In genomic region chr10:119650692-119651513, GRCh38 we compare ENCODE assay signal across 8 cellular contexts. TPM values are rescaled to one million over a fixed set of nuclear protein-coding genes. Genes with fewer than 3 reads are reported as not detected.
DNase-seq lines count a peak whose midpoint lies in the region; ATAC-seq and TF ChIP-seq lines count a peak whose summit lies in the region.

BAG3 (plus strand) TSS chr10:119651380; CDS start chr10:119651676, 296 bp downstream.

- H3K4me2 ChIP-seq in BLaER1 (peak within 1 kb of the TSS; percentile 90), OCI-LY7 (ENCODE audit: low read length) (peak within 1 kb of the TSS; percentile 93)

- peak; percentile 61 for TF ChIP-seq POLR2A in GM19193 (IDR thresholded peaks at IDR 0.05; ENCODE audit: extremely low read depth, insufficient read depth, insufficient read length)

- H3K4me3 ChIP-seq in BLaER1 (peak within 1 kb of the TSS; percentile 97), OCI-LY7 (ENCODE audit: low read depth, low read length, poor library complexity, severe bottlenecking) (peak within 1 kb of the TSS; percentile 86)

- ATAC-seq in HG03439 (IDR thresholded peaks at IDR 0.05; ENCODE audit: unreplicated experiment) = peak; percentile 81

- peak within 1 kb of the TSS; percentile 99 for H2AFZ ChIP-seq in OCI-LY7 (ENCODE audit: low read length)

- H3K79me2 ChIP-seq in OCI-LY7 (ENCODE audit: insufficient read depth, low read depth, low read length) = no peaks in the 10 kb centered on the region

- peaks cover 14% of the 10 kb centered on the region; the same call in 1 of the 2 replicates for H4K20me1 ChIP-seq in BLaER1
- no peaks in the 10 kb centered on the region for H4K20me1 ChIP-seq in OCI-LY7 (ENCODE audit: insufficient read depth, low read length)

- BruUV-seq in OCI-LY7 (replicated peaks; lab: Mats Ljungman, UMichigan) = TSS peak; percentile 96

- DNase-seq in OCI-LY7 (ENCODE audit: low spot score) = peak; percentile 80
- peak; percentile 71 for DNase-seq in activated T-cell treated with anti-CD3 and anti-CD28 coated beads for 24 hours (ENCODE audit: low read depth)
- peak; percentile 69 for DNase-seq in epidermal melanocyte (ENCODE audit: insufficient read length, low spot score)
- DNase-seq in middle frontal gyrus (ENCODE audit: extremely low spot score, low spot score) = peak; percentile 61
- peak; percentile 68 to 71 for DNase-seq in stimulated activated CD8-positive, alpha-beta memory T cell treated with anti-CD3 and anti-CD28 coated beads, Interleukin-2, amount 100 ng/mL, for 1 hour (ENCODE audit: low read depth in 2 of 2)

- 0 out of 2 replicates have a peak, but pooled peaks cover 4% of the 10 kb centered on the region for H3K36me3 ChIP-seq in BLaER1
- no peaks in the 10 kb centered on the region for H3K36me3 ChIP-seq in OCI-LY7 (ENCODE audit: insufficient read depth, low read length)

- POLR2A ChIA-PET in OCI-LY7 (lab: Charles Lee) = interaction anchor here (0.5 to 1.2 kb wide), 4 partner anchors 22 to 243 kb away, joined by 3 to 4 read pairs (median 3); partner anchors contain the start of gene INPP5F

- H3K4me1 ChIP-seq in BLaER1 = peaks cover 39% of the 10 kb centered on the region
- H3K4me1 ChIP-seq in OCI-LY7 (ENCODE audit: insufficient read depth, low read length, poor library complexity, severe bottlenecking) = peaks cover 16% of the 10 kb centered on the region

- H3K9me2 ChIP-seq in OCI-LY7 (ENCODE audit: insufficient read depth, low read length) = no peaks in the 10 kb centered on the region

- no peak for TF ChIP-seq CTCF in OCI-LY7 (conservative IDR thresholded peaks at IDR 0.05; ENCODE audit: low read length)

- CTCF ChIA-PET in OCI-LY7 (lab: Charles Lee; ENCODE audit: unreplicated experiment) = interaction anchor here (0.6 kb wide), 1 partner anchor 19 kb away, joined by 3 read pairs; no protein-coding TSS in a partner anchor

- H3K9me3 ChIP-seq in BLaER1 (no peaks in the 10 kb centered on the region), OCI-LY7 (ENCODE audit: low read length) (no peaks in the 10 kb centered on the region)

- H3K27ac ChIP-seq in BLaER1 (peak within 1 kb of the TSS; percentile 90), OCI-LY7 (ENCODE audit: low read depth, low read length, poor library complexity, severe bottlenecking) (peak within 1 kb of the TSS; percentile 48)

- no peaks in the 10 kb centered on the region for H3K27me3 ChIP-seq in BLaER1

- peak within 1 kb of the TSS; percentile 91 for H3K9ac ChIP-seq in BLaER1

- intact Hi-C loops in OCI-LY7 (cut with micrococcal nuclease; ENCODE audit: unreplicated experiment) = loop anchor here (2.0 to 5.0 kb wide), 2 partner anchors 54 to 108 kb away; partner anchors contain the start of genes RGS10 and TIAL1

RNA-seq across cellular contexts. Expression of gene BAG3, which starts in this region (rescaled TPM):
- total RNA-seq in OCI-LY7 (2014; rRNA removed; shearing (Covaris generic)) = 0.41 and 1.9 TPM in 2 replicates
- 2.4 and 2.6 TPM in 2 replicates for total RNA-seq in OCI-LY7 (2022)

Comparison
In these comparisons a context has a peak if more than half of its experiments do, and no peak if none do; other contexts are left out.
1. Peak in every context shown above with its lines: DNase-seq, ATAC-seq, H3K4me3 ChIP-seq and H3K27ac ChIP-seq.